1 cellular context compared by ENCODE assay signal in the genomic region with DNA sequence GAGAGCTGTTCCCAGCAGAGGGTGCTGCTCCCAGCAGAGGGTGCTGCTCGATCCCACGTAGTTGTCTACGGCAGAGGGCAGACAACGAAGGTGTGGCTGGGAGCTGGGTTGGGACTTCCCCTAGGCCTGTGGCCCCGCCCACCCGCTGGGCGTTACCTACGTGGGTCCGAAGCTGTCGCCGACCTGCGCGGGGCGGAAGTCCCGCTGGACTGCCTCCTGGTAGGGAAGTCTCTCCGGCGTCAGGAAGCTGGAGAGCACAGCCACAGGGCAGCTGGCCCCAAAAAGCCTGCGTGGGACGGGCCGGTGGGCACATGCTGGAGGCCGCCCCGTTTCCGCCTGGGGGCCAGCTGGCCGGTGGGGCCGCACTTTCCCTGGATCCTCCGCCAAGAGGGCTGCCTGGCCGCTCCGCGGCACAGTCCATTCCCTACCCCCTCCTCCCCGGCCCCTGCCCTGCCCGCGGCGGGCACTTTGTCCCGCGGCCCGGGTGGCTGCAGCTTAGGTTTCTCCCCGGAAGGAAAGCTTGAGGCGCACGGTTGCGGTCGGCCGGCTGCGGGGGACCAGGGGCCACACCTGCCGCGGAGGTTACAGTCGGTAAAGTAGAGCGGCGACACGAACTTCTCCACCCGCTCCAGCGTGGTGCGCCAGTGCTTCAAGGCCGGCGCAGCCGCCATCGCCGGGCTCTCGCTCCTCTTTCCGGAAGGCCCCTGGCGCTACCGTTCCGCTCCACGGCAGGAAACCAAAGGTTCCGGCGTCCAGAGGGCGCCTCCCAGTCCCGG.
TF ChIP-seq lines count a peak whose summit lies in the region.

A gene (minus strand): TSS at position 695 of the 776 bp plus-strand sequence. CDS start 24 bp downstream, at position 671.

TF ChIP-seq in HepG2, 621 proteins besides CTCF, POLR2A, EP300 and RAD21 (continued from another document and continues in another):
- TF ChIP-seq ZNF367 (CRISPR knock-in tag; IDR thresholded peaks at IDR 0.05; ENCODE audit: borderline replicate concordance) (no peak; the same call in none of the 2 replicates), KAT7 (CRISPR knock-in tag; IDR thresholded peaks at IDR 0.05; ENCODE audit: borderline replicate concordance) (peak; percentile 63; the same call in 1 of the 2 replicates), SMAD3 (CRISPR knock-in tag; IDR thresholded peaks at IDR 0.05) (peak; percentile 70; the same call in 1 of the 2 replicates), FOSL2 (CRISPR knock-in tag; IDR thresholded peaks at IDR 0.05) (peak; percentile 60), FOSL1 (CRISPR knock-in tag; IDR thresholded peaks at IDR 0.05; ENCODE audit: borderline replicate concordance) (no peak; the same call in 1 of the 2 replicates), ZNF891 (CRISPR knock-in tag; IDR thresholded peaks at IDR 0.05) (peak; percentile 36; the same call in 1 of the 2 replicates), ELF1 (CRISPR knock-in tag; IDR thresholded peaks at IDR 0.05) (peak; percentile 91), NR2F2 (IDR thresholded peaks at IDR 0.05; ENCODE audit: borderline replicate concordance, low read depth) (peak; percentile 74; the same call in 1 of the 2 replicates), KLF12 (CRISPR knock-in tag; IDR thresholded peaks at IDR 0.05; ENCODE audit: borderline replicate concordance) (peak; percentile 67; the same call in 1 of the 2 replicates), SMARCC2 (IDR thresholded peaks at IDR 0.05) (no peak), CAMTA2 (CRISPR knock-in tag; IDR thresholded peaks at IDR 0.05; ENCODE audit: borderline replicate concordance) (peak; percentile 43; the same call in 1 of the 2 replicates), FOXO1 (CRISPR knock-in tag; IDR thresholded peaks at IDR 0.05) (peak; percentile 74), CHD2 (IDR thresholded peaks at IDR 0.05; ENCODE audit: low read depth, low read length) (peak; percentile 43; the same call in 1 of the 2 replicates), ZBTB38 (CRISPR knock-in tag; IDR thresholded peaks at IDR 0.05) (peak; percentile 71; the same call in 1 of the 2 replicates), ZNF205 (CRISPR knock-in tag; IDR thresholded peaks at IDR 0.05) (peak; percentile 16; the same call in 1 of the 2 replicates), SCMH1 (CRISPR knock-in tag; IDR thresholded peaks at IDR 0.05; ENCODE audit: borderline replicate concordance) (no peak), BORCS8-MEF2B (CRISPR knock-in tag; IDR thresholded peaks at IDR 0.05) (peak; percentile 80), ZNF180 (CRISPR knock-in tag; IDR thresholded peaks at IDR 0.05; ENCODE audit: borderline replicate concordance, low read depth) (no peak), NCOA1 (CRISPR knock-in tag; IDR thresholded peaks at IDR 0.05) (peak; percentile 95), NPAS2 (CRISPR knock-in tag; IDR thresholded peaks at IDR 0.05; ENCODE audit: borderline replicate concordance) (no peak), ZSCAN21 (CRISPR knock-in tag; IDR thresholded peaks at IDR 0.05; ENCODE audit: borderline replicate concordance) (peak; percentile 84), TEAD2 (CRISPR knock-in tag; IDR thresholded peaks at IDR 0.05) (no peak), ZNF451 (CRISPR knock-in tag; IDR thresholded peaks at IDR 0.05) (no peak), GATAD2A (CRISPR knock-in tag; IDR thresholded peaks at IDR 0.05) (peak; percentile 72), ZNF724P (CRISPR knock-in tag; IDR thresholded peaks at IDR 0.05; ENCODE audit: borderline replicate concordance) (no peak), HNRNPUL1 (IDR thresholded peaks at IDR 0.05; ENCODE audit: low read depth, low read length) (peak; percentile 77; the same call in 1 of the 2 replicates), ZNF766 (CRISPR knock-in tag; IDR thresholded peaks at IDR 0.05; ENCODE audit: borderline replicate concordance) (no peak), ATF7 (IDR thresholded peaks at IDR 0.05) (no peak), ATF7 (CRISPR knock-in tag; IDR thresholded peaks at IDR 0.05) (no peak), RXRA (CRISPR knock-in tag; IDR thresholded peaks at IDR 0.05) (peak; percentile 65), SMC3 (IDR thresholded peaks at IDR 0.05; ENCODE audit: low read length) (peak; percentile 53), ZNF230 (CRISPR knock-in tag; IDR thresholded peaks at IDR 0.05) (no peak), ZNF629 (CRISPR knock-in tag; conservative IDR thresholded peaks at IDR 0.05) (peak; percentile 21; the same call in 1 of the 2 replicates), MYC (CRISPR knock-in tag; IDR thresholded peaks at IDR 0.05; ENCODE audit: borderline replicate concordance) (peak; percentile 92), ZNF614 (CRISPR knock-in tag; IDR thresholded peaks at IDR 0.05; ENCODE audit: borderline replicate concordance) (peak; percentile 85), ZNF720 (CRISPR knock-in tag; IDR thresholded peaks at IDR 0.05) (no peak), NFATC3 (CRISPR knock-in tag; IDR thresholded peaks at IDR 0.05) (no peak), ZBTB1 (CRISPR knock-in tag; IDR thresholded peaks at IDR 0.05; ENCODE audit: borderline replicate concordance) (no peak), CBX1 (IDR thresholded peaks at IDR 0.05; ENCODE audit: low read depth) (peak; percentile 66), SRSF1 (optimal IDR thresholded peaks at IDR 0.05; ENCODE audit: low read depth, low read length) (no peak), ZNF543 (CRISPR knock-in tag; IDR thresholded peaks at IDR 0.05) (peak; percentile 77; the same call in 1 of the 2 replicates), NBN (conservative IDR thresholded peaks at IDR 0.05) (no peak)
- TF ChIP-seq, protein P1, sequence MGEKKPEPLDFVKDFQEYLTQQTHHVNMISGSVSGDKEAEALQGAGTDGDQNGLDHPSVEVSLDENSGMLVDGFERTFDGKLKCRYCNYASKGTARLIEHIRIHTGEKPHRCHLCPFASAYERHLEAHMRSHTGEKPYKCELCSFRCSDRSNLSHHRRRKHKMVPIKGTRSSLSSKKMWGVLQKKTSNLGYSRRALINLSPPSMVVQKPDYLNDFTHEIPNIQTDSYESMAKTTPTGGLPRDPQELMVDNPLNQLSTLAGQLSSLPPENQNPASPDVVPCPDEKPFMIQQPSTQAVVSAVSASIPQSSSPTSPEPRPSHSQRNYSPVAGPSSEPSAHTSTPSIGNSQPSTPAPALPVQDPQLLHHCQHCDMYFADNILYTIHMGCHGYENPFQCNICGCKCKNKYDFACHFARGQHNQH (CRISPR knock-in tag; IDR thresholded peaks at IDR 0.05), result peak; percentile 67
- TF ChIP-seq, protein P2, sequence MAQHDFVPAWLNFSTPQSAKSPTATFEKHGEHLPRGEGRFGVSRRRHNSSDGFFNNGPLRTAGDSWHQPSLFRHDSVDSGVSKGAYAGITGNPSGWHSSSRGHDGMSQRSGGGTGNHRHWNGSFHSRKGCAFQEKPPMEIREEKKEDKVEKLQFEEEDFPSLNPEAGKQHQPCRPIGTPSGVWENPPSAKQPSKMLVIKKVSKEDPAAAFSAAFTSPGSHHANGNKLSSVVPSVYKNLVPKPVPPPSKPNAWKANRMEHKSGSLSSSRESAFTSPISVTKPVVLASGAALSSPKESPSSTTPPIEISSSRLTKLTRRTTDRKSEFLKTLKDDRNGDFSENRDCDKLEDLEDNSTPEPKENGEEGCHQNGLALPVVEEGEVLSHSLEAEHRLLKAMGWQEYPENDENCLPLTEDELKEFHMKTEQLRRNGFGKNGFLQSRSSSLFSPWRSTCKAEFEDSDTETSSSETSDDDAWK (CRISPR knock-in tag; IDR thresholded peaks at IDR 0.05), result no peak
- TF ChIP-seq, protein P3, sequence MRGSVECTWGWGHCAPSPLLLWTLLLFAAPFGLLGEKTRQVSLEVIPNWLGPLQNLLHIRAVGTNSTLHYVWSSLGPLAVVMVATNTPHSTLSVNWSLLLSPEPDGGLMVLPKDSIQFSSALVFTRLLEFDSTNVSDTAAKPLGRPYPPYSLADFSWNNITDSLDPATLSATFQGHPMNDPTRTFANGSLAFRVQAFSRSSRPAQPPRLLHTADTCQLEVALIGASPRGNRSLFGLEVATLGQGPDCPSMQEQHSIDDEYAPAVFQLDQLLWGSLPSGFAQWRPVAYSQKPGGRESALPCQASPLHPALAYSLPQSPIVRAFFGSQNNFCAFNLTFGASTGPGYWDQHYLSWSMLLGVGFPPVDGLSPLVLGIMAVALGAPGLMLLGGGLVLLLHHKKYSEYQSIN (CRISPR knock-in tag; IDR thresholded peaks at IDR 0.05; ENCODE audit: borderline replicate concordance), result no peak
- TF ChIP-seq, protein P4, sequence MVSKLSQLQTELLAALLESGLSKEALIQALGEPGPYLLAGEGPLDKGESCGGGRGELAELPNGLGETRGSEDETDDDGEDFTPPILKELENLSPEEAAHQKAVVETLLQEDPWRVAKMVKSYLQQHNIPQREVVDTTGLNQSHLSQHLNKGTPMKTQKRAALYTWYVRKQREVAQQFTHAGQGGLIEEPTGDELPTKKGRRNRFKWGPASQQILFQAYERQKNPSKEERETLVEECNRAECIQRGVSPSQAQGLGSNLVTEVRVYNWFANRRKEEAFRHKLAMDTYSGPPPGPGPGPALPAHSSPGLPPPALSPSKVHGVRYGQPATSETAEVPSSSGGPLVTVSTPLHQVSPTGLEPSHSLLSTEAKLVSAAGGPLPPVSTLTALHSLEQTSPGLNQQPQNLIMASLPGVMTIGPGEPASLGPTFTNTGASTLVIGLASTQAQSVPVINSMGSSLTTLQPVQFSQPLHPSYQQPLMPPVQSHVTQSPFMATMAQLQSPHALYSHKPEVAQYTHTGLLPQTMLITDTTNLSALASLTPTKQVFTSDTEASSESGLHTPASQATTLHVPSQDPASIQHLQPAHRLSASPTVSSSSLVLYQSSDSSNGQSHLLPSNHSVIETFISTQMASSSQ (IDR thresholded peaks at IDR 0.05; ENCODE audit: low read depth), result no peak
- TF ChIP-seq, protein P4 (CRISPR knock-in tag; IDR thresholded peaks at IDR 0.05; ENCODE audit: borderline replicate concordance), result no peak; the same call in 1 of the 2 replicates
- TF ChIP-seq, protein P5, sequence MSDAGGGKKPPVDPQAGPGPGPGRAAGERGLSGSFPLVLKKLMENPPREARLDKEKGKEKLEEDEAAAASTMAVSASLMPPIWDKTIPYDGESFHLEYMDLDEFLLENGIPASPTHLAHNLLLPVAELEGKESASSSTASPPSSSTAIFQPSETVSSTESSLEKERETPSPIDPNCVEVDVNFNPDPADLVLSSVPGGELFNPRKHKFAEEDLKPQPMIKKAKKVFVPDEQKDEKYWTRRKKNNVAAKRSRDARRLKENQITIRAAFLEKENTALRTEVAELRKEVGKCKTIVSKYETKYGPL (CRISPR knock-in tag; IDR thresholded peaks at IDR 0.05), result no peak
- TF ChIP-seq, protein P6, sequence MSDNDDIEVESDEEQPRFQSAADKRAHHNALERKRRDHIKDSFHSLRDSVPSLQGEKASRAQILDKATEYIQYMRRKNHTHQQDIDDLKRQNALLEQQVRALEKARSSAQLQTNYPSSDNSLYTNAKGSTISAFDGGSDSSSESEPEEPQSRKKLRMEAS (IDR thresholded peaks at IDR 0.05), result peak; percentile 64; the same call in 1 of the 2 replicates
- TF ChIP-seq, protein P7, sequence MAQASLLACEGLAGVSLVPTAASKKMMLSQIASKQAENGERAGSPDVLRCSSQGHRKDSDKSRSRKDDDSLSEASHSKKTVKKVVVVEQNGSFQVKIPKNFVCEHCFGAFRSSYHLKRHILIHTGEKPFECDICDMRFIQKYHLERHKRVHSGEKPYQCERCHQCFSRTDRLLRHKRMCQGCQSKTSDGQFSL (CRISPR knock-in tag; IDR thresholded peaks at IDR 0.05), result no peak
- TF ChIP-seq, protein P8, sequence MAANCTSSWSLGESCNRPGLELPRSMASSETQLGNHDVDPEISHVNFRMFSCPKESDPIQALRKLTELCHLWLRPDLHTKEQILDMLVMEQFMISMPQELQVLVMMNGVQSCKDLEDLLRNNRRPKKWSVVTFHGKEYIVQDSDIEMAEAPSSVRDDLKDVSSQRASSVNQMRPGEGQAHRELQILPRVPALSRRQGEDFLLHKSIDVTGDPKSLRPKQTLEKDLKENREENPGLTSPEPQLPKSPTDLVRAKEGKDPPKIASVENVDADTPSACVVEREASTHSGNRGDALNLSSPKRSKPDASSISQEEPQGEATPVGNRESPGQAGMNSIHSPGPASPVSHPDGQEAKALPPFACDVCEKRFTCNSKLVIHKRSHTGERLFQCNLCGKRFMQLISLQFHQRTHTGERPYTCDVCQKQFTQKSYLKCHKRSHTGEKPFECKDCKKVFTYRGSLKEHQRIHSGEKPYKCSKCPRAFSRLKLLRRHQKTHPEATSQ (CRISPR knock-in tag; IDR thresholded peaks at IDR 0.05; ENCODE audit: borderline replicate concordance), result peak; percentile 74; the same call in 1 of the 2 replicates
- TF ChIP-seq, protein P9, sequence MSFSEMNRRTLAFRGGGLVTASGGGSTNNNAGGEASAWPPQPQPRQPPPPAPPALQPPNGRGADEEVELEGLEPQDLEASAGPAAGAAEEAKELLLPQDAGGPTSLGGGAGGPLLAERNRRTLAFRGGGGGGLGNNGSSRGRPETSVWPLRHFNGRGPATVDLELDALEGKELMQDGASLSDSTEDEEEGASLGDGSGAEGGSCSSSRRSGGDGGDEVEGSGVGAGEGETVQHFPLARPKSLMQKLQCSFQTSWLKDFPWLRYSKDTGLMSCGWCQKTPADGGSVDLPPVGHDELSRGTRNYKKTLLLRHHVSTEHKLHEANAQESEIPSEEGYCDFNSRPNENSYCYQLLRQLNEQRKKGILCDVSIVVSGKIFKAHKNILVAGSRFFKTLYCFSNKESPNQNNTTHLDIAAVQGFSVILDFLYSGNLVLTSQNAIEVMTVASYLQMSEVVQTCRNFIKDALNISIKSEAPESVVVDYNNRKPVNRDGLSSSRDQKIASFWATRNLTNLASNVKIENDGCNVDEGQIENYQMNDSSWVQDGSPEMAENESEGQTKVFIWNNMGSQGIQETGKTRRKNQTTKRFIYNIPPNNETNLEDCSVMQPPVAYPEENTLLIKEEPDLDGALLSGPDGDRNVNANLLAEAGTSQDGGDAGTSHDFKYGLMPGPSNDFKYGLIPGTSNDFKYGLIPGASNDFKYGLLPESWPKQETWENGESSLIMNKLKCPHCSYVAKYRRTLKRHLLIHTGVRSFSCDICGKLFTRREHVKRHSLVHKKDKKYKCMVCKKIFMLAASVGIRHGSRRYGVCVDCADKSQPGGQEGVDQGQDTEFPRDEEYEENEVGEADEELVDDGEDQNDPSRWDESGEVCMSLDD (CRISPR knock-in tag; IDR thresholded peaks at IDR 0.05; ENCODE audit: borderline replicate concordance), result no peak
- TF ChIP-seq, protein P10, sequence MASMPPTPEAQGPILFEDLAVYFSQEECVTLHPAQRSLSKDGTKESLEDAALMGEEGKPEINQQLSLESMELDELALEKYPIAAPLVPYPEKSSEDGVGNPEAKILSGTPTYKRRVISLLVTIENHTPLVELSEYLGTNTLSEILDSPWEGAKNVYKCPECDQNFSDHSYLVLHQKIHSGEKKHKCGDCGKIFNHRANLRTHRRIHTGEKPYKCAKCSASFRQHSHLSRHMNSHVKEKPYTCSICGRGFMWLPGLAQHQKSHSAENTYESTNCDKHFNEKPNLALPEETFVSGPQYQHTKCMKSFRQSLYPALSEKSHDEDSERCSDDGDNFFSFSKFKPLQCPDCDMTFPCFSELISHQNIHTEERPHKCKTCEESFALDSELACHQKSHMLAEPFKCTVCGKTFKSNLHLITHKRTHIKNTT (CRISPR knock-in tag; IDR thresholded peaks at IDR 0.05), result no peak
